In the genomic region with DNA sequence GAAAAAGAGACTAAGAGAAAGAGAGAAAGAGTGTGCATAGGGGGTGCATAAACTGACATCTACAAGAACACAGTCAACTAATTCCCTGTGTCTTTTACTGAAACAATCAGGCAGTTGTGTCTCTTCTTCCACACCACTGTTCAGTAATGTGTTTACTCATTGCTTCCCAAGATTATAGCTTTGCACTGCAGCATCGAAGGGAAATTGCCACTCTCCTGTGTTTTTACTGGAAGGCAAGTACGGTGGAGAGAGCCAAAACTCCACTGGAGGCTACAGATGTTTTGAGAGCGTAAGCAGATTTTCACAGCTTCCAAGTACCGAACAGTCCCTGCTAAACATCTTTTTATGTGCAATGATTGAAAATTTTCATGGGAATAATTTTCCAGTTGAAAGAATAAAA, we compare ENCODE assay signal across 15 cellular contexts.
DNase-seq lines count a peak whose midpoint lies in the region; ATAC-seq, FAIRE-seq and TF ChIP-seq lines count a peak whose summit lies in the region.
"Had no signal": no experiment of that assay in that cellular context is flagged by ENCODE, and none has a peak within 500 bp of the region (broad histone marks: within the 10 kb centered on the region; RNA-seq: fewer than 3 reads in every experiment).

No MANE protein-coding gene starts in this region.

- no peaks in the 10 kb centered on the region for H3K36me3 ChIP-seq in SK-N-SH (replicated peaks in 1 of 2; ENCODE audit: control insufficient read depth in 1 of 2, insufficient read depth in 2 of 2, low read length in 1 of 2)

- H4K20me1 ChIP-seq in SK-N-SH (ENCODE audit: insufficient read depth): no peaks in the 10 kb centered on the region

- no peak overlapping the region for H3K9ac ChIP-seq in SK-N-SH

- no peak for TF ChIP-seq CTCF in chondrocyte (IDR thresholded peaks at IDR 0.05)
- no peak for TF ChIP-seq CTCF in Calu3 (IDR thresholded peaks at IDR 0.05; ENCODE audit: unreplicated experiment)
- no peak for TF ChIP-seq CTCF in SK-N-SH (IDR thresholded peaks at IDR 0.05)

- no peaks in the 10 kb centered on the region for H3K36me3 Mint-ChIP-seq in chondrocyte (ENCODE audit: low read depth)
- H3K36me3 Mint-ChIP-seq in Calu3 (ENCODE audit: insufficient read depth, unreplicated experiment): no peaks in the 10 kb centered on the region

- peak overlapping the region; percentile 97 for H3K27ac Mint-ChIP-seq in chondrocyte (ENCODE audit: unreplicated experiment)
- no peak overlapping the region for H3K27ac Mint-ChIP-seq in Calu3 (ENCODE audit: unreplicated experiment)
- H3K27ac Mint-ChIP-seq: CD8-positive, alpha-beta memory T cell had no signal

- intact Hi-C loops in left ventricle myocardium superior (cut with micrococcal nuclease): no loop called here
- intact Hi-C loops in left colon (cut with DNase I, micrococcal nuclease): no loop called here
- intact Hi-C loops in Calu3 (cut with micrococcal nuclease; ENCODE audit: unreplicated experiment): no loop called here

- H3K79me2 ChIP-seq in SK-N-SH (ENCODE audit: insufficient read depth): no peaks in the 10 kb centered on the region

- no peaks in the 10 kb centered on the region for H3K9me2 ChIP-seq in SK-N-SH

- CTCF ChIA-PET in Calu3 (lab: Charles Lee): no interaction called here
- CTCF ChIA-PET in SK-N-SH (lab: Yijun Ruan, JAX): no interaction called here

- no TSS peak for BruUV-seq in Calu3 (replicated peaks; lab: Mats Ljungman, UMichigan)

- H3K4me3 Mint-ChIP-seq in chondrocyte (ENCODE audit: unreplicated experiment): peak overlapping the region; percentile 57
- no peak overlapping the region for H3K4me3 Mint-ChIP-seq in Calu3 (ENCODE audit: low read depth, unreplicated experiment)
- H3K4me3 Mint-ChIP-seq: CD8-positive, alpha-beta memory T cell had no signal

- TF ChIP-seq EP300 in SK-N-SH (IDR thresholded peaks at IDR 0.05; ENCODE audit: borderline replicate concordance in 1 of 2, low read depth in 1 of 2, low read length in 1 of 2): no peak

- H3K4me3 ChIP-seq in SK-N-SH (ENCODE audit: low read depth in 2 of 2, low read length in 1 of 2): no peak overlapping the region
- H3K4me3 ChIP-seq: psoas muscle had no signal

- H3K4me2 ChIP-seq in SK-N-SH: no peak overlapping the region

- TF ChIP-seq POLR2A in H54 (IDR thresholded peaks at IDR 0.05; ENCODE audit: low read depth, low read length): no peak

- no peak overlapping the region for H2AFZ ChIP-seq in SK-N-SH (ENCODE audit: low read depth)

- H3K27ac ChIP-seq in SK-N-SH (ENCODE audit: low read depth in 2 of 2, low read length in 1 of 2): no peak overlapping the region

- no peaks in the 10 kb centered on the region for H3K27me3 Mint-ChIP-seq in chondrocyte (ENCODE audit: low read depth)
- H3K27me3 Mint-ChIP-seq in Calu3 (ENCODE audit: unreplicated experiment): no peaks in the 10 kb centered on the region

- H3K9me3 ChIP-seq in SK-N-SH: no peaks in the 10 kb centered on the region
- H3K9me3 ChIP-seq: psoas muscle had no signal

- FAIRE-seq in H54 (lab: Jason Lieb, UNC): peak; percentile 85
- FAIRE-seq: GM19239 had no signal

- H3K4me1 Mint-ChIP-seq in chondrocyte (ENCODE audit: low read depth) (peaks cover 42% of the 10 kb centered on the region), Calu3 (ENCODE audit: low read depth, unreplicated experiment) (no peaks in the 10 kb centered on the region)
- H3K4me1 Mint-ChIP-seq: CD8-positive, alpha-beta memory T cell had no signal

- DNase-seq in H54 (ENCODE audit: insufficient read length, low spot score) (no peak), chondrocyte (ENCODE audit: low spot score) (no peak), left ventricle myocardium superior (no peak), smooth muscle cell of the brain vasculature (ENCODE audit: low read depth, low spot score) (peak; percentile 88), HCEC 1CT (no peak), left colon (no peak), Calu3 (no peak), SK-N-SH (no peak)
- DNase-seq: activated CD8-positive, alpha-beta memory T cell treated with anti-CD3 and anti-CD28 coated beads, Interleukin-2, amount 50 U/mL, for 48 hours; CD8-positive, alpha-beta memory T cell; erythroblast; NCI-H187; psoas muscle had no signal

- H3K4me1 ChIP-seq in SK-N-SH (ENCODE audit: control insufficient read depth in 1 of 2, insufficient read depth in 2 of 2, low read depth in 1 of 2, low read length in 1 of 2): no peaks in the 10 kb centered on the region

- H3K27me3 ChIP-seq in SK-N-SH (ENCODE audit: insufficient read depth): no peaks in the 10 kb centered on the region

- TF ChIP-seq RAD21 in SK-N-SH (IDR thresholded peaks at IDR 0.05; ENCODE audit: low read length): no peak

- ATAC-seq in left ventricle myocardium superior (peak; percentile 89), left colon (no peak)
- ATAC-seq: HCT116 had no signal

- POLR2A ChIA-PET in SK-N-SH (lab: Yijun Ruan, JAX): no interaction called here

- H3K9me3 Mint-ChIP-seq in chondrocyte (ENCODE audit: low read depth) (no peaks in the 10 kb centered on the region), Calu3 (ENCODE audit: low read depth, unreplicated experiment) (no peaks in the 10 kb centered on the region)

- H3F3A ChIP-seq in SK-N-SH (replicated peaks; ENCODE audit: insufficient read depth): peaks cover 4% of the 10 kb centered on the region

- WGBS in SK-N-SH (ENCODE audit: low lambda C conversion rate): 87% methylated on average over 4 of the region's 4 CpGs

TF ChIP-seq in SK-N-SH, 30 proteins besides CTCF, POLR2A, EP300 and RAD21:
- TF ChIP-seq, protein P1, sequence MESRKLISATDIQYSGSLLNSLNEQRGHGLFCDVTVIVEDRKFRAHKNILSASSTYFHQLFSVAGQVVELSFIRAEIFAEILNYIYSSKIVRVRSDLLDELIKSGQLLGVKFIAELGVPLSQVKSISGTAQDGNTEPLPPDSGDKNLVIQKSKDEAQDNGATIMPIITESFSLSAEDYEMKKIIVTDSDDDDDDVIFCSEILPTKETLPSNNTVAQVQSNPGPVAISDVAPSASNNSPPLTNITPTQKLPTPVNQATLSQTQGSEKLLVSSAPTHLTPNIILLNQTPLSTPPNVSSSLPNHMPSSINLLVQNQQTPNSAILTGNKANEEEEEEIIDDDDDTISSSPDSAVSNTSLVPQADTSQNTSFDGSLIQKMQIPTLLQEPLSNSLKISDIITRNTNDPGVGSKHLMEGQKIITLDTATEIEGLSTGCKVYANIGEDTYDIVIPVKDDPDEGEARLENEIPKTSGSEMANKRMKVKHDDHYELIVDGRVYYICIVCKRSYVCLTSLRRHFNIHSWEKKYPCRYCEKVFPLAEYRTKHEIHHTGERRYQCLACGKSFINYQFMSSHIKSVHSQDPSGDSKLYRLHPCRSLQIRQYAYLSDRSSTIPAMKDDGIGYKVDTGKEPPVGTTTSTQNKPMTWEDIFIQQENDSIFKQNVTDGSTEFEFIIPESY (IDR thresholded peaks at IDR 0.05; ENCODE audit: borderline replicate concordance, low read depth): no peak
- TF ChIP-seq JUND (IDR thresholded peaks at IDR 0.05): no peak
